1 cellular context compared by ENCODE assay signal in the genomic region with DNA sequence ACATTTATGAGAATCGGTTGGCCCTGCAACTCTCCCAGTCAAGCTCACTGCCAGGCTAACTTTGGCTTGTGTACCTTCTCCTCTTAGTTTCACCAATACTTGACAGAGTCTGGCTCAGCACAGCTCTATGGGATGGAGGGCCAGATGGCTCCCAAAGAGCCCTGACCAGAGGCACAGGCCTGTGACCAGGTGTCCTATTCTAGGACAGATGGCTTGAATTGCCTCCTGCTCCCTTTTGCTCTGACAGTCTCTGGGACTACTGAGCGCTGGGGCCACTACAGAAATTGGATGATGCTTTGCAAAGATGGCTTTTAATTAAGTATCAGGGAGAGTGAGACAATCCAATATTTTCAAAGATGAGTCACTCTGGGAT.
TF ChIP-seq lines count a peak whose summit lies in the region.

No MANE protein-coding gene starts in this region.

TF ChIP-seq in IMR-90, 13 proteins besides CTCF, POLR2A, EP300 and RAD21:
- TF ChIP-seq RFX5 (IDR thresholded peaks at IDR 0.05; ENCODE audit: low read depth, low read length) (no peak), FOS (IDR thresholded peaks at IDR 0.05; ENCODE audit: low read depth, low read length) (no peak), CHD1 (IDR thresholded peaks at IDR 0.05; ENCODE audit: low read depth, low read length) (no peak), NFE2L2 (IDR thresholded peaks at IDR 0.05; ENCODE audit: low read depth, low read length) (no peak), CEBPB (IDR thresholded peaks at IDR 0.05; ENCODE audit: low read depth, low read length) (no peak), MXI1 (IDR thresholded peaks at IDR 0.05; ENCODE audit: borderline replicate concordance, low read depth, low read length) (no peak), MAFK (IDR thresholded peaks at IDR 0.05; ENCODE audit: low read depth, low read length) (no peak), MAZ (IDR thresholded peaks at IDR 0.05; ENCODE audit: borderline replicate concordance, low read depth, low read length) (no peak)
- TF ChIP-seq, protein P1, sequence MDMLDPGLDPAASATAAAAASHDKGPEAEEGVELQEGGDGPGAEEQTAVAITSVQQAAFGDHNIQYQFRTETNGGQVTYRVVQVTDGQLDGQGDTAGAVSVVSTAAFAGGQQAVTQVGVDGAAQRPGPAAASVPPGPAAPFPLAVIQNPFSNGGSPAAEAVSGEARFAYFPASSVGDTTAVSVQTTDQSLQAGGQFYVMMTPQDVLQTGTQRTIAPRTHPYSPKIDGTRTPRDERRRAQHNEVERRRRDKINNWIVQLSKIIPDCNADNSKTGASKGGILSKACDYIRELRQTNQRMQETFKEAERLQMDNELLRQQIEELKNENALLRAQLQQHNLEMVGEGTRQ (IDR thresholded peaks at IDR 0.05; ENCODE audit: low read depth, low read length) = no peak
- TF ChIP-seq, protein P2, sequence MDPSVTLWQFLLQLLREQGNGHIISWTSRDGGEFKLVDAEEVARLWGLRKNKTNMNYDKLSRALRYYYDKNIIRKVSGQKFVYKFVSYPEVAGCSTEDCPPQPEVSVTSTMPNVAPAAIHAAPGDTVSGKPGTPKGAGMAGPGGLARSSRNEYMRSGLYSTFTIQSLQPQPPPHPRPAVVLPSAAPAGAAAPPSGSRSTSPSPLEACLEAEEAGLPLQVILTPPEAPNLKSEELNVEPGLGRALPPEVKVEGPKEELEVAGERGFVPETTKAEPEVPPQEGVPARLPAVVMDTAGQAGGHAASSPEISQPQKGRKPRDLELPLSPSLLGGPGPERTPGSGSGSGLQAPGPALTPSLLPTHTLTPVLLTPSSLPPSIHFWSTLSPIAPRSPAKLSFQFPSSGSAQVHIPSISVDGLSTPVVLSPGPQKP (IDR thresholded peaks at IDR 0.05; ENCODE audit: borderline replicate concordance, low read depth, low read length) = no peak
